2 cellular contexts compared by ENCODE assay signal in genomic region chr2:218320704-218321336, GRCh38.
TF ChIP-seq lines count a peak whose summit lies in the region.

No MANE protein-coding gene starts in this region.

TF ChIP-seq in GM12878, 131 proteins besides CTCF, POLR2A, EP300 and RAD21:
- peak; percentile 89 for TF ChIP-seq SPI1 (IDR thresholded peaks at IDR 0.05; ENCODE audit: borderline replicate concordance, insufficient read depth, low read depth, low read length)
- no peak for TF ChIP-seq HDAC2 (IDR thresholded peaks at IDR 0.05)
TF ChIP-seq in GM12878: peak in this region for 1.

TF ChIP-seq in WTC11, 78 proteins besides CTCF, POLR2A, EP300 and RAD21:
- TF ChIP-seq, protein P1, sequence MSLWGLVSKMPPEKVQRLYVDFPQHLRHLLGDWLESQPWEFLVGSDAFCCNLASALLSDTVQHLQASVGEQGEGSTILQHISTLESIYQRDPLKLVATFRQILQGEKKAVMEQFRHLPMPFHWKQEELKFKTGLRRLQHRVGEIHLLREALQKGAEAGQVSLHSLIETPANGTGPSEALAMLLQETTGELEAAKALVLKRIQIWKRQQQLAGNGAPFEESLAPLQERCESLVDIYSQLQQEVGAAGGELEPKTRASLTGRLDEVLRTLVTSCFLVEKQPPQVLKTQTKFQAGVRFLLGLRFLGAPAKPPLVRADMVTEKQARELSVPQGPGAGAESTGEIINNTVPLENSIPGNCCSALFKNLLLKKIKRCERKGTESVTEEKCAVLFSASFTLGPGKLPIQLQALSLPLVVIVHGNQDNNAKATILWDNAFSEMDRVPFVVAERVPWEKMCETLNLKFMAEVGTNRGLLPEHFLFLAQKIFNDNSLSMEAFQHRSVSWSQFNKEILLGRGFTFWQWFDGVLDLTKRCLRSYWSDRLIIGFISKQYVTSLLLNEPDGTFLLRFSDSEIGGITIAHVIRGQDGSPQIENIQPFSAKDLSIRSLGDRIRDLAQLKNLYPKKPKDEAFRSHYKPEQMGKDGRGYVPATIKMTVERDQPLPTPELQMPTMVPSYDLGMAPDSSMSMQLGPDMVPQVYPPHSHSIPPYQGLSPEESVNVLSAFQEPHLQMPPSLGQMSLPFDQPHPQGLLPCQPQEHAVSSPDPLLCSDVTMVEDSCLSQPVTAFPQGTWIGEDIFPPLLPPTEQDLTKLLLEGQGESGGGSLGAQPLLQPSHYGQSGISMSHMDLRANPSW (CRISPR knock-in tag; conservative IDR thresholded peaks at IDR 0.05; ENCODE audit: low read depth): no peak
- TF ChIP-seq NFE2L1 (CRISPR knock-in tag; IDR thresholded peaks at IDR 0.05) (no peak), ELF4 (CRISPR knock-in tag; IDR thresholded peaks at IDR 0.05; ENCODE audit: low read depth) (no peak), HMGA2 (CRISPR knock-in tag; IDR thresholded peaks at IDR 0.05) (no peak), ZNF219 (CRISPR knock-in tag; IDR thresholded peaks at IDR 0.05; ENCODE audit: borderline replicate concordance) (no peak), TEAD1 (CRISPR knock-in tag; IDR thresholded peaks at IDR 0.05) (no peak), NFATC4 (CRISPR knock-in tag; IDR thresholded peaks at IDR 0.05) (no peak), ZNF512 (CRISPR knock-in tag; IDR thresholded peaks at IDR 0.05; ENCODE audit: borderline replicate concordance) (no peak), CREB1 (CRISPR knock-in tag; IDR thresholded peaks at IDR 0.05) (no peak), FOXJ3 (CRISPR knock-in tag; IDR thresholded peaks at IDR 0.05; ENCODE audit: borderline replicate concordance) (no peak), FOXK1 (CRISPR knock-in tag; IDR thresholded peaks at IDR 0.05) (no peak), ZNF121 (CRISPR knock-in tag; IDR thresholded peaks at IDR 0.05) (no peak), TCF7 (CRISPR knock-in tag; IDR thresholded peaks at IDR 0.05; ENCODE audit: low read depth) (no peak), ZNF317 (CRISPR knock-in tag; IDR thresholded peaks at IDR 0.05; ENCODE audit: borderline replicate concordance, low read depth) (no peak), OVOL2 (CRISPR knock-in tag; IDR thresholded peaks at IDR 0.05; ENCODE audit: borderline replicate concordance) (no peak), ERG (CRISPR knock-in tag; IDR thresholded peaks at IDR 0.05) (no peak), ATF1 (CRISPR knock-in tag; IDR thresholded peaks at IDR 0.05) (no peak), E2F1 (CRISPR knock-in tag; IDR thresholded peaks at IDR 0.05) (no peak)
- TF ChIP-seq, protein P2, sequence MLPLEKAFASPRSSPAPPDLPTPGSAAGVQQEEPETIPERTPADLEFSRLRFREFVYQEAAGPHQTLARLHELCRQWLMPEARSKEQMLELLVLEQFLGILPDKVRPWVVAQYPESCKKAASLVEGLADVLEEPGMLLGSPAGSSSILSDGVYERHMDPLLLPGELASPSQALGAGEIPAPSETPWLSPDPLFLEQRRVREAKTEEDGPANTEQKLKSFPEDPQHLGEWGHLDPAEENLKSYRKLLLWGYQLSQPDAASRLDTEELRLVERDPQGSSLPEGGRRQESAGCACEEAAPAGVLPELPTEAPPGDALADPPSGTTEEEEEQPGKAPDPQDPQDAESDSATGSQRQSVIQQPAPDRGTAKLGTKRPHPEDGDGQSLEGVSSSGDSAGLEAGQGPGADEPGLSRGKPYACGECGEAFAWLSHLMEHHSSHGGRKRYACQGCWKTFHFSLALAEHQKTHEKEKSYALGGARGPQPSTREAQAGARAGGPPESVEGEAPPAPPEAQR (CRISPR knock-in tag; IDR thresholded peaks at IDR 0.05): no peak
